Comparison of ENCODE assay signal across 1 cellular context in genomic region chr22:46122511-46122971, GRCh38.
TF ChIP-seq lines count a peak whose summit lies in the region.

No MANE protein-coding gene starts in this region.

TF ChIP-seq in HepG2, 621 proteins besides CTCF, POLR2A, EP300 and RAD21 (continued from another document and continues in another):
- TF ChIP-seq TFE3 (CRISPR knock-in tag; IDR thresholded peaks at IDR 0.05) = 0 out of 2 replicates have a peak, but pooled peaks have one; percentile 34
- TF ChIP-seq ELF3 (CRISPR knock-in tag; IDR thresholded peaks at IDR 0.05) = no peak
- no peak for TF ChIP-seq ZNF772 (CRISPR knock-in tag; IDR thresholded peaks at IDR 0.05)
- no peak for TF ChIP-seq ZNF816 (CRISPR knock-in tag; IDR thresholded peaks at IDR 0.05; ENCODE audit: borderline replicate concordance)
- no peak for TF ChIP-seq GFI1 (CRISPR knock-in tag; IDR thresholded peaks at IDR 0.05; ENCODE audit: borderline replicate concordance)
- no peak for TF ChIP-seq FOXO4 (CRISPR knock-in tag; conservative IDR thresholded peaks at IDR 0.05)
- no peak for TF ChIP-seq ATF7-NPFF (CRISPR knock-in tag; IDR thresholded peaks at IDR 0.05; ENCODE audit: low read depth)
- TF ChIP-seq CBFB (CRISPR knock-in tag; IDR thresholded peaks at IDR 0.05) = no peak
- no peak for TF ChIP-seq LBX2 (CRISPR knock-in tag; IDR thresholded peaks at IDR 0.05; ENCODE audit: borderline replicate concordance)
- TF ChIP-seq NRL (CRISPR knock-in tag; IDR thresholded peaks at IDR 0.05; ENCODE audit: borderline replicate concordance) = 0 out of 2 replicates have a peak, but pooled peaks have one; percentile 26
- no peak for TF ChIP-seq ZNF703 (CRISPR knock-in tag; IDR thresholded peaks at IDR 0.05; ENCODE audit: borderline replicate concordance)
- TF ChIP-seq LCORL (IDR thresholded peaks at IDR 0.05) = no peak
- peak; percentile 56 for TF ChIP-seq LCORL (CRISPR knock-in tag; IDR thresholded peaks at IDR 0.05)
- TF ChIP-seq ZNF609 (CRISPR knock-in tag; IDR thresholded peaks at IDR 0.05; ENCODE audit: borderline replicate concordance) = no peak
- no peak for TF ChIP-seq PCBP2 (optimal IDR thresholded peaks at IDR 0.05; ENCODE audit: low read depth, low read length, poor library complexity, severe bottlenecking)
- no peak for TF ChIP-seq SRF (IDR thresholded peaks at IDR 0.05; ENCODE audit: low read depth, low read length)
- TF ChIP-seq REST (IDR thresholded peaks at IDR 0.05; ENCODE audit: borderline replicate concordance in 1 of 2, low read depth in 1 of 2, low read length in 2 of 2) = no peak
- TF ChIP-seq ZHX2 (IDR thresholded peaks at IDR 0.05; ENCODE audit: low read depth) = no peak
- no peak for TF ChIP-seq ZHX2 (CRISPR knock-in tag; IDR thresholded peaks at IDR 0.05; ENCODE audit: borderline replicate concordance)
- no peak; the same call in 1 of the 2 replicates for TF ChIP-seq ZNF746 (CRISPR knock-in tag; IDR thresholded peaks at IDR 0.05)
- no peak for TF ChIP-seq PBX2 (CRISPR knock-in tag; IDR thresholded peaks at IDR 0.05)
- no peak; the same call in 1 of the 2 replicates for TF ChIP-seq POGK (CRISPR knock-in tag; conservative IDR thresholded peaks at IDR 0.05)
- TF ChIP-seq ZBTB7A (CRISPR knock-in tag; IDR thresholded peaks at IDR 0.05) = 0 out of 2 replicates have a peak, but pooled peaks have one; percentile 54
- no peak for TF ChIP-seq FLYWCH1 (CRISPR knock-in tag; IDR thresholded peaks at IDR 0.05)
- no peak for TF ChIP-seq ATF4 (CRISPR knock-in tag; IDR thresholded peaks at IDR 0.05)
- no peak for TF ChIP-seq ZNF180 (CRISPR knock-in tag; IDR thresholded peaks at IDR 0.05; ENCODE audit: borderline replicate concordance, low read depth)
- TF ChIP-seq SNAPC2 (CRISPR knock-in tag; IDR thresholded peaks at IDR 0.05) = no peak
